ENCODE assay signal across 1 cellular context in the genomic region with DNA sequence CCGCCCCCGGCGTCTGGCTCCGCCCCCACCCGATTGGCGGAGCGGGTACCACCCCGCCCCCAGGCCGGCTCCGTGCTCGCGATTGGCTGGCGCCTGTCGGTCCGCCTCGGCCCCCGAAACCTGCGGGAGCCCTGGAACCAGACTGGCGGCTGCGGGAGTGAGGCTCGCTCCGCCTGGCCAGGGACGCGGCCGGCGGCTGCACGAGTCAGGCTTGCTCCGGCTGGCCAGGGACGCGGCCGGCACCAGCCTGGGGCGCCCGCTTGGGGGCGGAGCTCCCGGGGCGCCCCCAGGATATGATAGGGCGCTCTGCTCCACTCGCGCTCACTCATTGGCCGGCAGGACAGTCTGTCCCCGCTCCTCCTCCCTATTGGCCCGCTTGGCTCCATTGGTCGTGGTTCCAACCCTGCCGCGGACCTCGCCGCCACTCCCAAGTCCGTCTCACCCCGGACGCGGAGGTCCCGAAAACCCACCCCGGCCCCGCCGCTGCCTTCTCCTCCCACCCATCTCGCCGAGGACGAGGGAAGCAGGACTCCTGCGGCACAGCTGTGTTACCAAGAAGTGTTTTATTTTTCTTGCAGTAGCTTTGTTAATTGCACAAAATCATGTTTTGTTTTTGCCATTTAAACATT.
TF ChIP-seq lines count a peak whose summit lies in the region.

No MANE protein-coding gene starts in this region.

TF ChIP-seq in HEK293, 187 proteins besides CTCF, POLR2A, EP300 and RAD21 (continued from another document):
- TF ChIP-seq ZNF561 (tag by site-specific recombination; IDR thresholded peaks at IDR 0.05; ENCODE audit: borderline replicate concordance) (peak; percentile 80; the same call in 1 of the 2 replicates), SP2 (tag by site-specific recombination; IDR thresholded peaks at IDR 0.05) (peak; percentile 92), ZSCAN23 (tag by site-specific recombination; IDR thresholded peaks at IDR 0.05) (no peak), BCL11B (tag by site-specific recombination; IDR thresholded peaks at IDR 0.05; ENCODE audit: low read depth) (no peak), ZNF560 (tag by site-specific recombination; IDR thresholded peaks at IDR 0.05; ENCODE audit: borderline replicate concordance) (no peak), ZNF629 (tag by site-specific recombination; IDR thresholded peaks at IDR 0.05) (no peak), ZNF544 (tag by site-specific recombination; IDR thresholded peaks at IDR 0.05) (no peak), ZEB2 (tag by site-specific recombination; IDR thresholded peaks at IDR 0.05) (0 out of 2 replicates have a peak, but pooled peaks have one; percentile 34), ZNF404 (tag by site-specific recombination; IDR thresholded peaks at IDR 0.05) (no peak), ZNF747 (tag by site-specific recombination; IDR thresholded peaks at IDR 0.05) (no peak), ZNF24 (tag by site-specific recombination; IDR thresholded peaks at IDR 0.05) (no peak), ZFHX2 (tag by site-specific recombination; conservative IDR thresholded peaks at IDR 0.05) (0 out of 2 replicates have a peak, but pooled peaks have one; percentile 21), ZNF843 (tag by site-specific recombination; IDR thresholded peaks at IDR 0.05) (no peak), BCL11A (tag by site-specific recombination; IDR thresholded peaks at IDR 0.05; ENCODE audit: low read depth) (no peak), GLI2 (tag by site-specific recombination; IDR thresholded peaks at IDR 0.05; ENCODE audit: borderline replicate concordance, low read depth) (no peak)
- TF ChIP-seq, protein P1, sequence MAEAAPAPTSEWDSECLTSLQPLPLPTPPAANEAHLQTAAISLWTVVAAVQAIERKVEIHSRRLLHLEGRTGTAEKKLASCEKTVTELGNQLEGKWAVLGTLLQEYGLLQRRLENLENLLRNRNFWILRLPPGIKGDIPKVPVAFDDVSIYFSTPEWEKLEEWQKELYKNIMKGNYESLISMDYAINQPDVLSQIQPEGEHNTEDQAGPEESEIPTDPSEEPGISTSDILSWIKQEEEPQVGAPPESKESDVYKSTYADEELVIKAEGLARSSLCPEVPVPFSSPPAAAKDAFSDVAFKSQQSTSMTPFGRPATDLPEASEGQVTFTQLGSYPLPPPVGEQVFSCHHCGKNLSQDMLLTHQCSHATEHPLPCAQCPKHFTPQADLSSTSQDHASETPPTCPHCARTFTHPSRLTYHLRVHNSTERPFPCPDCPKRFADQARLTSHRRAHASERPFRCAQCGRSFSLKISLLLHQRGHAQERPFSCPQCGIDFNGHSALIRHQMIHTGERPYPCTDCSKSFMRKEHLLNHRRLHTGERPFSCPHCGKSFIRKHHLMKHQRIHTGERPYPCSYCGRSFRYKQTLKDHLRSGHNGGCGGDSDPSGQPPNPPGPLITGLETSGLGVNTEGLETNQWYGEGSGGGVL (tag by site-specific recombination; IDR thresholded peaks at IDR 0.05) = peak; percentile 57; the same call in 1 of the 2 replicates
- TF ChIP-seq, protein P2, sequence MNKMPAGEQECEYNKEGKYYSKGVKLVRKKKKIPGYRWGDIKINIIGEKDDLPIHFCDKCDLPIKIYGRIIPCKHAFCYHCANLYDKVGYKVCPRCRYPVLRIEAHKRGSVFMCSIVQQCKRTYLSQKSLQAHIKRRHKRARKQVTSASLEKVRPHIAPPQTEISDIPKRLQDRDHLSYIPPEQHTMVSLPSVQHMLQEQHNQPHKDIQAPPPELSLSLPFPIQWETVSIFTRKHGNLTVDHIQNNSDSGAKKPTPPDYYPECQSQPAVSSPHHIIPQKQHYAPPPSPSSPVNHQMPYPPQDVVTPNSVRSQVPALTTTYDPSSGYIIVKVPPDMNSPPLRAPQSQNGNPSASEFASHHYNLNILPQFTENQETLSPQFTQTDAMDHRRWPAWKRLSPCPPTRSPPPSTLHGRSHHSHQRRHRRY (tag by site-specific recombination; IDR thresholded peaks at IDR 0.05) = no peak
- TF ChIP-seq, protein P3, sequence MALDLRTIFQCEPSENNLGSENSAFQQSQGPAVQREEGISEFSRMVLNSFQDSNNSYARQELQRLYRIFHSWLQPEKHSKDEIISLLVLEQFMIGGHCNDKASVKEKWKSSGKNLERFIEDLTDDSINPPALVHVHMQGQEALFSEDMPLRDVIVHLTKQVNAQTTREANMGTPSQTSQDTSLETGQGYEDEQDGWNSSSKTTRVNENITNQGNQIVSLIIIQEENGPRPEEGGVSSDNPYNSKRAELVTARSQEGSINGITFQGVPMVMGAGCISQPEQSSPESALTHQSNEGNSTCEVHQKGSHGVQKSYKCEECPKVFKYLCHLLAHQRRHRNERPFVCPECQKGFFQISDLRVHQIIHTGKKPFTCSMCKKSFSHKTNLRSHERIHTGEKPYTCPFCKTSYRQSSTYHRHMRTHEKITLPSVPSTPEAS (tag by site-specific recombination; IDR thresholded peaks at IDR 0.05) = no peak
- TF ChIP-seq, protein P4, sequence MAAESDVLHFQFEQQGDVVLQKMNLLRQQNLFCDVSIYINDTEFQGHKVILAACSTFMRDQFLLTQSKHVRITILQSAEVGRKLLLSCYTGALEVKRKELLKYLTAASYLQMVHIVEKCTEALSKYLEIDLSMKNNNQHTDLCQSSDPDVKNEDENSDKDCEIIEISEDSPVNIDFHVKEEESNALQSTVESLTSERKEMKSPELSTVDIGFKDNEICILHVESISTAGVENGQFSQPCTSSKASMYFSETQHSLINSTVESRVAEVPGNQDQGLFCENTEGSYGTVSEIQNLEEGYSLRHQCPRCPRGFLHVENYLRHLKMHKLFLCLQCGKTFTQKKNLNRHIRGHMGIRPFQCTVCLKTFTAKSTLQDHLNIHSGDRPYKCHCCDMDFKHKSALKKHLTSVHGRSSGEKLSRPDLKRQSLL (tag by site-specific recombination; IDR thresholded peaks at IDR 0.05) = no peak
